Comparison of ENCODE assay signal across 8 cellular contexts in genomic region chr12:124939428-124940142, GRCh38. TPM values are rescaled to one million over a fixed set of nuclear protein-coding genes. Genes with fewer than 3 reads are reported as not detected.
A peak's percentile ranks its signal among the peaks of the same experiment; 100 is the strongest.
DNase-seq lines count a peak whose midpoint lies in the region; ATAC-seq and TF ChIP-seq lines count a peak whose summit lies in the region.

No MANE protein-coding gene starts in this region.

- WGBS in lower leg skin, 2 donors = 0% methylated on average over 33 to 35 of the region's 35 CpGs

- intact Hi-C loops in lower leg skin (cut with DNase I; ENCODE audit: low total_unique reads) = no loop called here

- peak; percentile 71 for ATAC-seq in GM18907 (IDR thresholded peaks at IDR 0.05; ENCODE audit: unreplicated experiment)
- peak; percentile 61 for ATAC-seq in HG03135 (IDR thresholded peaks at IDR 0.05; ENCODE audit: unreplicated experiment)

- peak overlapping the region; percentile 42 for H3K4me3 ChIP-seq in lower leg skin (ENCODE audit: low read depth, poor library complexity, severe bottlenecking)

- TF ChIP-seq CTCF in VCaP (conservative IDR thresholded peaks at IDR 0.05) = peak; percentile 35
- TF ChIP-seq CTCF in lower leg skin (IDR thresholded peaks at IDR 0.05) = peak in 1 of 3 donors; percentile 48

- no peak for TF ChIP-seq POLR2A in lower leg skin (IDR thresholded peaks at IDR 0.05)

- H3K27ac ChIP-seq in VCaP = peak overlapping the region; percentile 81
- peak overlapping the region; percentile 99 for H3K27ac ChIP-seq in cingulate gyrus (ENCODE audit: low read depth, low read length)

- DNase-seq in lower leg skin (ENCODE audit: low spot score in 2 of 2) (peak; percentile 87 to 98), COR-L47 (lab: John Stamatoyannopoulos, UW) (no peak), NCI-H146 treated with DMSO at 0.1 percent for 48 hours (lab: John Stamatoyannopoulos, UW; ENCODE audit: unreplicated experiment) (no peak)
- DNase-seq in stimulated activated CD4-positive, alpha-beta T cell treated with anti-CD3 and anti-CD28 coated beads, TNF-alpha, amount 100 ng/mL, for 4 hours (ENCODE audit: low read depth in 3 of 3) = peak; percentile 78 to 91 (median 80)

RNA-seq across cellular contexts. Expression of gene UBC, which starts 25.1 kb away (rescaled TPM):
- total RNA-seq in lower leg skin = 1,000 to 10,000 TPM; 1,350 to 1,636 (median 1,452) TPM

RNA-seq across cellular contexts. Expression of gene DHX37, which starts 49.3 kb away (rescaled TPM):
- 10 to 100 TPM in 3 of 4 donors, 1 to 10 TPM in 1; 8.9 to 16.9 (median 13.5) TPM for total RNA-seq in lower leg skin

RNA-seq across cellular contexts. Expression of gene BRI3BP, which starts 53.9 kb away (rescaled TPM):
- 10 to 100 TPM in 2 of 4 donors, 1 to 10 TPM in 2; 6.7 to 19.2 (median 12.1) TPM for total RNA-seq in lower leg skin

Comparison
In these comparisons a context has a peak if more than half of its experiments do, and no peak if none do; other contexts are left out.
1. DNase-seq: peak in lower leg skin (2 of 2) and stimulated activated CD4-positive, alpha-beta T cell treated with anti-CD3 and anti-CD28 coated beads, TNF-alpha, amount 100 ng/mL, for 4 hours (3 of 3); none in COR-L47 (single experiment) and NCI-H146 treated with DMSO at 0.1 percent for 48 hours (single experiment).